In genomic region chr17:68101992-68102758, GRCh38 we compare ENCODE assay signal across 8 cellular contexts.
DNase-seq lines count a peak whose midpoint lies in the region; ATAC-seq and TF ChIP-seq lines count a peak whose summit lies in the region.

No MANE protein-coding gene starts in this region.

- peaks cover 2% of the 10 kb centered on the region for H3K36me3 ChIP-seq in rectal smooth muscle tissue (ENCODE audit: control insufficient read depth, insufficient read depth, low read length)

- H3K27me3 ChIP-seq in rectal smooth muscle tissue (ENCODE audit: control insufficient read depth, insufficient read depth, low read length): no peaks in the 10 kb centered on the region

- H3K9me3 Mint-ChIP-seq in activated naive CD4-positive, alpha-beta T cell treated with anti-CD3 and anti-CD28 coated beads, Interleukin-2, amount 50 U/mL, for 24 hours: no peaks in the 10 kb centered on the region

- peak overlapping the region; percentile 88 for H3K27ac Mint-ChIP-seq in activated naive CD4-positive, alpha-beta T cell treated with anti-CD3 and anti-CD28 coated beads, Interleukin-2, amount 50 U/mL, for 24 hours

- TF ChIP-seq POLR2A in NB4 (IDR thresholded peaks at IDR 0.05; ENCODE audit: extremely low read depth, insufficient read length): no peak

- no peaks in the 10 kb centered on the region for H3K27me3 Mint-ChIP-seq in activated naive CD4-positive, alpha-beta T cell treated with anti-CD3 and anti-CD28 coated beads, Interleukin-2, amount 50 U/mL, for 24 hours

- H3K4me3 Mint-ChIP-seq in activated naive CD4-positive, alpha-beta T cell treated with anti-CD3 and anti-CD28 coated beads, Interleukin-2, amount 50 U/mL, for 24 hours: peak overlapping the region; percentile 93

- peak overlapping the region; percentile 77 for H3K27ac ChIP-seq in rectal smooth muscle tissue (ENCODE audit: low read depth, low read length)

- intact Hi-C loops in left cardiac atrium (cut with DNase I): loop anchor here in 1 of 2 donors (5.0 kb wide), 1 partner anchor 65 kb away; the partner anchor contains the start of gene KPNA2

- no peak for TF ChIP-seq CTCF in NB4 (IDR thresholded peaks at IDR 0.05; ENCODE audit: low read depth, low read length)

- H3K36me3 Mint-ChIP-seq in activated naive CD4-positive, alpha-beta T cell treated with anti-CD3 and anti-CD28 coated beads, Interleukin-2, amount 50 U/mL, for 24 hours: peaks cover under 1% of the 10 kb centered on the region

- ATAC-seq in left cardiac atrium (peak; percentile 13 to 20), HG03565 (IDR thresholded peaks at IDR 0.05; ENCODE audit: unreplicated experiment) (no peak), GM21717 (IDR thresholded peaks at IDR 0.05; ENCODE audit: unreplicated experiment) (no peak)

- peaks cover 45% of the 10 kb centered on the region for H3K4me1 Mint-ChIP-seq in activated naive CD4-positive, alpha-beta T cell treated with anti-CD3 and anti-CD28 coated beads, Interleukin-2, amount 50 U/mL, for 24 hours

- H3K4me3 ChIP-seq in NB4 (ENCODE audit: low read depth, low read length): peak overlapping the region; percentile 66
- peak overlapping the region; percentile 86 for H3K4me3 ChIP-seq in rectal smooth muscle tissue (ENCODE audit: low read length)

- peak overlapping the region; percentile 73 for H3K9ac ChIP-seq in rectal smooth muscle tissue (ENCODE audit: low read length)

- no peaks in the 10 kb centered on the region for H3K4me1 ChIP-seq in rectal smooth muscle tissue (ENCODE audit: control insufficient read depth, insufficient read depth, low read length)

- DNase-seq in EL (peak; percentile 17), NB4 (ENCODE audit: low read depth) (peak; percentile 30), left cardiac atrium (no peak), UCSD-AML1 (lab: John Stamatoyannopoulos, UW; ENCODE audit: unreplicated experiment) (no peak)

Comparison
In these comparisons a context has a peak if more than half of its experiments do, and no peak if none do; other contexts are left out.
1. DNase-seq: peak in EL (single experiment) and NB4 (single experiment); none in left cardiac atrium (single experiment) and UCSD-AML1 (single experiment).
2. ATAC-seq: peak in left cardiac atrium (2 of 2); none in HG03565 (single experiment) and GM21717 (single experiment).